In the genomic region with DNA sequence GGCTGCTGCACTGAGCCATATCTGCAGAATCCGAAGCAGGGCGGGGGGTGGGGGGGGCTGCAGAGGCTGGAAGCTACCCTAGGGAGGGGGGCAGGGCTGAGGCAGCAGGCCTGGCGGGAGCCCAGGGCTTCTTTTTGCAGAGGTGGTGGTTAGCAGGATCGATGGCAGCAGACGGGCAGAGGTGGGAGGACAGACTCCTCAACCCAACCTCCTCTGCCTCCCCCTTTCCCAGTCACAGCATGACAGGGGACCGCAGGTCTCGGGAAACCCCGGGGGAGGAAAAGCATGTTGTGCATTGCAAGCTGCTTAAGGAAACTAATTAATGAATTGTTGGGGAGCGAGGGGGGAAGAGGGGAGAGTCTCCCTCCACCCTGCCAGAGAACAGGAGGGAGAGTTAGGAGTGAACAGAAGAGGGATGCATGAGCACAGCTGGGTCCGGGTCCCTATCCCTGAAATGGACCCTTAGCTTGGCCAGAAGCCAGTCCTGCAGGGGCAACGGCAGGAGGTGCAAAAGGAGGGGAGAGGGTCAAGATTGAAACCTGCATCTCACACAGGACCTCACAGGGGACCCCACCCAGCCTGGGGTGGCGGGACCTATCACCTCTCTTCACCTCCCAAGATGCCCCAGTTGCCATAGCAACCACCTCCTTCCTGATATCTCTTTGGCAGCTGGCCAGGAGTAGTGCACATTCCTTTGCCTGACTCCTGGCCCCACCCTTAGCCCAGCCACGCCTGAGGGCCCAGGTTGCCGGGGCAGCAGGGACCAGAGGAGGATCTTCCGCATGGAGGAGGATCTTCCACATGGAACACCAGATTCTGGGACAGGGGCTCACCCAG, we compare ENCODE assay signal across 6 cellular contexts. TPM values are rescaled to one million over a fixed set of nuclear protein-coding genes. Genes with fewer than 3 reads are reported as not detected.
DNase-seq lines count a peak whose midpoint lies in the region; ATAC-seq and TF ChIP-seq lines count a peak whose summit lies in the region.

No MANE protein-coding gene starts in this region.

- no peak for TF ChIP-seq RAD21 in HCT116 (IDR thresholded peaks at IDR 0.05; ENCODE audit: low read depth)

- no peak for TF ChIP-seq POLR2A in HCT116 (IDR thresholded peaks at IDR 0.05; ENCODE audit: borderline replicate concordance, extremely low read depth, insufficient read depth, insufficient read length)

- H3K9me2 ChIP-seq in HCT116 (ENCODE audit: insufficient read depth) (no peaks in the 10 kb centered on the region), PC-9 (ENCODE audit: insufficient read depth) (no peaks in the 10 kb centered on the region)

- intact Hi-C loops in HCT116 (cut with micrococcal nuclease), result no loop called here
- intact Hi-C loops in PC-9 (cut with micrococcal nuclease; ENCODE audit: unreplicated experiment), result loop anchor here (2.0 to 10.0 kb wide), 4 partner anchors 104 to 210 kb away; partner anchors contain the start of genes FFAR3, LSR and USF2

- H3K4me2 ChIP-seq in HCT116 (ENCODE audit: low read length) (peak overlapping the region; percentile 50), PC-9 (0 out of 2 replicates have a peak overlapping the region, but pooled peaks have one; percentile 15)

- no peak overlapping the region for H3K27ac ChIP-seq in HCT116 (ENCODE audit: low read depth, low read length)
- H3K27ac ChIP-seq in PC-9, result no peak overlapping the region

- H3K4me3 ChIP-seq in HCT116 (replicated peaks in 1 of 2; ENCODE audit: low read depth in 1 of 2, low read length in 2 of 2), result no peak overlapping the region
- H3K4me3 ChIP-seq in PC-9, result no peak overlapping the region

- ATAC-seq in HCT116 (peak; percentile 31; the same call in 1 of the 2 replicates), GM19397 (IDR thresholded peaks at IDR 0.05; ENCODE audit: unreplicated experiment) (no peak), GM21528 (IDR thresholded peaks at IDR 0.05; ENCODE audit: low FRiP score, unreplicated experiment) (no peak)

- RAD21 ChIA-PET in HCT116 (lab: Charles Lee; ENCODE audit: low non-redundant PET in 1 of 2, low total read pairs in 2 of 2, uncharacterized antibody in 2 of 2, unreplicated experiment in 2 of 2), result no interaction called here

- H4K20me1 ChIP-seq in HCT116 (ENCODE audit: insufficient read depth) (no peaks in the 10 kb centered on the region), PC-9 (ENCODE audit: insufficient read depth) (no peaks in the 10 kb centered on the region)

- peaks cover 26% of the 10 kb centered on the region; the same call in 1 of the 2 replicates for H3F3A ChIP-seq in PC-9 (ENCODE audit: insufficient read depth, low read depth)

- H3K79me2 ChIP-seq in HCT116 (ENCODE audit: insufficient read depth, low read length) (no peaks in the 10 kb centered on the region), PC-9 (ENCODE audit: low read depth) (no peaks in the 10 kb centered on the region)

- TF ChIP-seq CTCF in HCT116 (IDR thresholded peaks at IDR 0.05 in 2 of 3, conservative IDR thresholded peaks at IDR 0.05 in 1 of 3; ENCODE audit: borderline replicate concordance in 1 of 3, insufficient read depth in 1 of 3, low read depth in 2 of 3, low read length in 2 of 3) (no peak), PC-9 (conservative IDR thresholded peaks at IDR 0.05) (no peak)

- H3K27me3 ChIP-seq in HCT116 (ENCODE audit: insufficient read depth, low read length), result no peaks in the 10 kb centered on the region
- no peaks in the 10 kb centered on the region for H3K27me3 ChIP-seq in PC-9 (ENCODE audit: insufficient read depth, low read depth)

- DNase-seq in HCT116 (ENCODE audit: low read depth, low spot score) (no peak), PC-9 (peak; percentile 89 to 93), kidney tubule cell (ENCODE audit: low spot score) (peak; percentile 92), hepatic stellate cell (ENCODE audit: low spot score) (no peak)

- no peaks in the 10 kb centered on the region for H3K36me3 ChIP-seq in HCT116 (ENCODE audit: control insufficient read depth in 1 of 2, insufficient read depth in 2 of 2, low read length in 2 of 2)
- H3K36me3 ChIP-seq in PC-9 (ENCODE audit: low read depth), result no peaks in the 10 kb centered on the region

- H2AFZ ChIP-seq in HCT116 (ENCODE audit: low read depth, low read length, poor library complexity, severe bottlenecking), result no peak overlapping the region
- H2AFZ ChIP-seq in PC-9, result no peak overlapping the region

- CTCF ChIA-PET in HCT116 (lab: Charles Lee) (interaction anchor here (1.0 to 1.3 kb wide), 2 partner anchors 9 to 10 kb away, joined by 3 to 4 read pairs; partner anchors contain the start of gene FXYD5), PC-9 (lab: Charles Lee) (interaction anchor here (0.6 kb wide), 2 partner anchors 9 to 324 kb away, joined by 3 read pairs; no protein-coding TSS in a partner anchor)

- POLR2A ChIA-PET in HCT116 (lab: Charles Lee), result no interaction called here
- POLR2A ChIA-PET in PC-9 (lab: Charles Lee; ENCODE audit: unreplicated experiment), result interaction anchor here (0.6 kb wide), 2 partner anchors 24 to 115 kb away, joined by 7 to 9 read pairs; no protein-coding TSS in a partner anchor

- BruUV-seq in HCT116 (replicated peaks; lab: Mats Ljungman, UMichigan) (no TSS peak), PC-9 (replicated peaks; lab: Mats Ljungman, UMichigan) (no TSS peak)

- H3K9ac ChIP-seq in HCT116 (ENCODE audit: low read length), result no peak overlapping the region; the same call in 1 of the 2 replicates

- H3K9me3 ChIP-seq in HCT116 (ENCODE audit: control insufficient read depth in 1 of 2, insufficient read depth in 1 of 2, low read depth in 1 of 2, low read length in 2 of 2) (no peaks in the 10 kb centered on the region), PC-9 (ENCODE audit: insufficient read depth, low read depth) (no peaks in the 10 kb centered on the region)

- H3K4me1 ChIP-seq in HCT116 (ENCODE audit: control insufficient read depth in 1 of 2, insufficient read depth in 2 of 2, low read length in 2 of 2) (peaks cover 22 to 35% of the 10 kb centered on the region in 2 experiments), PC-9 (replicated peaks; ENCODE audit: insufficient read depth) (peaks cover 20% of the 10 kb centered on the region)

TF ChIP-seq in HCT116, 20 proteins besides CTCF, POLR2A, EP300 and RAD21:
- TF ChIP-seq POLR2AphosphoS5 (IDR thresholded peaks at IDR 0.05; ENCODE audit: low read depth, low read length) (0 out of 2 replicates have a peak, but pooled peaks have one; percentile 26), JUND (IDR thresholded peaks at IDR 0.05) (no peak), FOSL1 (IDR thresholded peaks at IDR 0.05; ENCODE audit: low read depth) (no peak), SP1 (IDR thresholded peaks at IDR 0.05; ENCODE audit: low read depth) (no peak), EZH2 (IDR thresholded peaks at IDR 0.05) (no peak), EZH2phosphoT487 (IDR thresholded peaks at IDR 0.05; ENCODE audit: borderline replicate concordance) (no peak)

RNA-seq across cellular contexts. Expression of gene FXYD7, which starts 1.8 kb away (rescaled TPM):
- total RNA-seq in HCT116 (2021; ENCODE audit: unreplicated experiment) (0.71 TPM), PC-9 (2021) (not detected in 2 replicates)
- polyA plus RNA-seq in HCT116 (2012), result 0.46 and 0.52 TPM in 2 replicates

RNA-seq across cellular contexts. Expression of gene FXYD1, which starts 6.2 kb away (rescaled TPM):
- total RNA-seq in HCT116 (2021; ENCODE audit: unreplicated experiment), result 7.8 TPM
- polyA plus RNA-seq in HCT116 (2012), result 8.7 and 12.0 TPM in 2 replicates
- total RNA-seq in PC-9 (2021), result not detected in 2 replicates

RNA-seq across cellular contexts. Expression of gene FXYD5, which starts 9.7 kb away (rescaled TPM):
- total RNA-seq in HCT116 (2021; ENCODE audit: unreplicated experiment) (123 TPM), PC-9 (2021) (137 and 181 TPM in 2 replicates)
- 416 TPM in 2 replicates for polyA plus RNA-seq in HCT116 (2012)

RNA-seq across cellular contexts. Expression of gene LGI4, which starts 10.0 kb away (rescaled TPM):
- total RNA-seq in HCT116 (2021; ENCODE audit: unreplicated experiment), result 0.32 TPM
- 0.94 and 1.4 TPM in 2 replicates for polyA plus RNA-seq in HCT116 (2012)
- total RNA-seq in PC-9 (2021), result 1.2 and 1.3 TPM in 2 replicates

RNA-seq across cellular contexts. Expression of gene FXYD3, which starts 29.2 kb away (rescaled TPM):
- total RNA-seq in HCT116 (2021; ENCODE audit: unreplicated experiment), result 17.4 TPM
- polyA plus RNA-seq in HCT116 (2012), result 28.6 and 32.2 TPM in 2 replicates
- total RNA-seq in PC-9 (2021), result 240 and 287 TPM in 2 replicates

Comparison
In these comparisons a context has a peak if more than half of its experiments do, and no peak if none do; other contexts are left out.
1. DNase-seq: peak in PC-9 (2 of 2) and kidney tubule cell (single experiment); none in HCT116 (single experiment) and hepatic stellate cell (single experiment).